Comparison of ENCODE assay signal across 1 cellular context in genomic region chr20:1804554-1804956, GRCh38.
TF ChIP-seq lines count a peak whose summit lies in the region.

No MANE protein-coding gene starts in this region.

TF ChIP-seq in WTC11, 78 proteins besides CTCF, POLR2A, EP300 and RAD21 (continued from another document):
- no peak for TF ChIP-seq ZNF425 (CRISPR knock-in tag; conservative IDR thresholded peaks at IDR 0.05)
- TF ChIP-seq OVOL2 (CRISPR knock-in tag; IDR thresholded peaks at IDR 0.05; ENCODE audit: borderline replicate concordance): no peak
- no peak for TF ChIP-seq ZNF396 (CRISPR knock-in tag; IDR thresholded peaks at IDR 0.05; ENCODE audit: borderline replicate concordance)
- no peak for TF ChIP-seq NR2C2 (CRISPR knock-in tag; IDR thresholded peaks at IDR 0.05)
- TF ChIP-seq, protein P1, sequence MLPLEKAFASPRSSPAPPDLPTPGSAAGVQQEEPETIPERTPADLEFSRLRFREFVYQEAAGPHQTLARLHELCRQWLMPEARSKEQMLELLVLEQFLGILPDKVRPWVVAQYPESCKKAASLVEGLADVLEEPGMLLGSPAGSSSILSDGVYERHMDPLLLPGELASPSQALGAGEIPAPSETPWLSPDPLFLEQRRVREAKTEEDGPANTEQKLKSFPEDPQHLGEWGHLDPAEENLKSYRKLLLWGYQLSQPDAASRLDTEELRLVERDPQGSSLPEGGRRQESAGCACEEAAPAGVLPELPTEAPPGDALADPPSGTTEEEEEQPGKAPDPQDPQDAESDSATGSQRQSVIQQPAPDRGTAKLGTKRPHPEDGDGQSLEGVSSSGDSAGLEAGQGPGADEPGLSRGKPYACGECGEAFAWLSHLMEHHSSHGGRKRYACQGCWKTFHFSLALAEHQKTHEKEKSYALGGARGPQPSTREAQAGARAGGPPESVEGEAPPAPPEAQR (CRISPR knock-in tag; IDR thresholded peaks at IDR 0.05): no peak
- no peak for TF ChIP-seq ELF4 (CRISPR knock-in tag; IDR thresholded peaks at IDR 0.05; ENCODE audit: low read depth)
- no peak for TF ChIP-seq PREB (CRISPR knock-in tag; IDR thresholded peaks at IDR 0.05; ENCODE audit: borderline replicate concordance)
- TF ChIP-seq, protein P2, sequence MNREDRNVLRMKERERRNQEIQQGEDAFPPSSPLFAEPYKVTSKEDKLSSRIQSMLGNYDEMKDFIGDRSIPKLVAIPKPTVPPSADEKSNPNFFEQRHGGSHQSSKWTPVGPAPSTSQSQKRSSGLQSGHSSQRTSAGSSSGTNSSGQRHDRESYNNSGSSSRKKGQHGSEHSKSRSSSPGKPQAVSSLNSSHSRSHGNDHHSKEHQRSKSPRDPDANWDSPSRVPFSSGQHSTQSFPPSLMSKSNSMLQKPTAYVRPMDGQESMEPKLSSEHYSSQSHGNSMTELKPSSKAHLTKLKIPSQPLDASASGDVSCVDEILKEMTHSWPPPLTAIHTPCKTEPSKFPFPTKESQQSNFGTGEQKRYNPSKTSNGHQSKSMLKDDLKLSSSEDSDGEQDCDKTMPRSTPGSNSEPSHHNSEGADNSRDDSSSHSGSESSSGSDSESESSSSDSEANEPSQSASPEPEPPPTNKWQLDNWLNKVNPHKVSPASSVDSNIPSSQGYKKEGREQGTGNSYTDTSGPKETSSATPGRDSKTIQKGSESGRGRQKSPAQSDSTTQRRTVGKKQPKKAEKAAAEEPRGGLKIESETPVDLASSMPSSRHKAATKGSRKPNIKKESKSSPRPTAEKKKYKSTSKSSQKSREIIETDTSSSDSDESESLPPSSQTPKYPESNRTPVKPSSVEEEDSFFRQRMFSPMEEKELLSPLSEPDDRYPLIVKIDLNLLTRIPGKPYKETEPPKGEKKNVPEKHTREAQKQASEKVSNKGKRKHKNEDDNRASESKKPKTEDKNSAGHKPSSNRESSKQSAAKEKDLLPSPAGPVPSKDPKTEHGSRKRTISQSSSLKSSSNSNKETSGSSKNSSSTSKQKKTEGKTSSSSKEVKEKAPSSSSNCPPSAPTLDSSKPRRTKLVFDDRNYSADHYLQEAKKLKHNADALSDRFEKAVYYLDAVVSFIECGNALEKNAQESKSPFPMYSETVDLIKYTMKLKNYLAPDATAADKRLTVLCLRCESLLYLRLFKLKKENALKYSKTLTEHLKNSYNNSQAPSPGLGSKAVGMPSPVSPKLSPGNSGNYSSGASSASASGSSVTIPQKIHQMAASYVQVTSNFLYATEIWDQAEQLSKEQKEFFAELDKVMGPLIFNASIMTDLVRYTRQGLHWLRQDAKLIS (CRISPR knock-in tag; IDR thresholded peaks at IDR 0.05; ENCODE audit: borderline replicate concordance): no peak
- TF ChIP-seq CDX4 (CRISPR knock-in tag; IDR thresholded peaks at IDR 0.05; ENCODE audit: borderline replicate concordance): no peak
- TF ChIP-seq ATF1 (CRISPR knock-in tag; IDR thresholded peaks at IDR 0.05): no peak
- TF ChIP-seq, protein P3, sequence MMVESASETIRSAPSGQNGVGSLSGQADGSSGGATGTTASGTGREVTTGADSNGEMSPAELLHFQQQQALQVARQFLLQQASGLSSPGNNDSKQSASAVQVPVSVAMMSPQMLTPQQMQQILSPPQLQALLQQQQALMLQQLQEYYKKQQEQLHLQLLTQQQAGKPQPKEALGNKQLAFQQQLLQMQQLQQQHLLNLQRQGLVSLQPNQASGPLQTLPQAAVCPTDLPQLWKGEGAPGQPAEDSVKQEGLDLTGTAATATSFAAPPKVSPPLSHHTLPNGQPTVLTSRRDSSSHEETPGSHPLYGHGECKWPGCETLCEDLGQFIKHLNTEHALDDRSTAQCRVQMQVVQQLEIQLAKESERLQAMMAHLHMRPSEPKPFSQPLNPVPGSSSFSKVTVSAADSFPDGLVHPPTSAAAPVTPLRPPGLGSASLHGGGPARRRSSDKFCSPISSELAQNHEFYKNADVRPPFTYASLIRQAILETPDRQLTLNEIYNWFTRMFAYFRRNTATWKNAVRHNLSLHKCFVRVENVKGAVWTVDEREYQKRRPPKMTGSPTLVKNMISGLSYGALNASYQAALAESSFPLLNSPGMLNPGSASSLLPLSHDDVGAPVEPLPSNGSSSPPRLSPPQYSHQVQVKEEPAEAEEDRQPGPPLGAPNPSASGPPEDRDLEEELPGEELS (CRISPR knock-in tag; IDR thresholded peaks at IDR 0.05): no peak
- TF ChIP-seq CREM (CRISPR knock-in tag; IDR thresholded peaks at IDR 0.05): no peak
- TF ChIP-seq SOX15 (CRISPR knock-in tag; IDR thresholded peaks at IDR 0.05): no peak
- no peak for TF ChIP-seq E2F4 (CRISPR knock-in tag; IDR thresholded peaks at IDR 0.05; ENCODE audit: borderline replicate concordance, low read depth)
TF ChIP-seq in WTC11: peak in this region for 0.
